27 cellular contexts compared by ENCODE assay signal in genomic region chr2:215395687-215396460, GRCh38.
"Had no signal": no experiment of that assay in that cellular context is flagged by ENCODE, and none has a peak within 500 bp of the region (broad histone marks: within the 10 kb centered on the region; RNA-seq: fewer than 3 reads in every experiment).

No MANE protein-coding gene starts in this region.

- FAIRE-seq: pancreas, TTC549 had no signal

- H3K27ac Mint-ChIP-seq: activated naive CD8-positive, alpha-beta T cell treated with anti-CD3 and anti-CD28 coated beads for 36 hours; immature natural killer cell; mesothelial cell of epicardium; natural killer cell; stimulated activated memory B cell treated with anti-CD40 and anti-IgM and Interleukin-4, amounts not matched to agents 10 μg/mL and 1 μg/mL and 100 μg/mL, for 72 hours; T-cell; T-helper 2 cell treated with Interferon-gamma antibody and Interleukin-4, amounts not matched to agents 5 μg/mL and 100 μg/mL, for 36 hours had no signal

- H3K27me3 ChIP-seq: body of pancreas, hepatocyte, pancreas, stomach, suprapubic skin, tibial nerve had no signal

- H3K36me3 Mint-ChIP-seq: activated naive CD8-positive, alpha-beta T cell treated with anti-CD3 and anti-CD28 coated beads for 36 hours; immature natural killer cell; natural killer cell; stimulated activated memory B cell treated with anti-CD40 and anti-IgM and Interleukin-4, amounts not matched to agents 10 μg/mL and 1 μg/mL and 100 μg/mL, for 72 hours; T-cell had no signal

- H3K4me3 Mint-ChIP-seq: activated naive CD8-positive, alpha-beta T cell treated with anti-CD3 and anti-CD28 coated beads for 36 hours; immature natural killer cell; mesothelial cell of epicardium; natural killer cell; stimulated activated memory B cell treated with anti-CD40 and anti-IgM and Interleukin-4, amounts not matched to agents 10 μg/mL and 1 μg/mL and 100 μg/mL, for 72 hours; T-cell; T-helper 2 cell treated with Interferon-gamma antibody and Interleukin-4, amounts not matched to agents 5 μg/mL and 100 μg/mL, for 36 hours had no signal

- H3K9me3 ChIP-seq: body of pancreas, left ventricle myocardium inferior, pancreas, stomach, suprapubic skin, tibial nerve had no signal

- H3K4me3 ChIP-seq: body of pancreas, hepatocyte, left ventricle myocardium inferior, pancreas, skin epidermis, stomach, suprapubic skin, tibial nerve had no signal

- H3K4me1 Mint-ChIP-seq: activated naive CD8-positive, alpha-beta T cell treated with anti-CD3 and anti-CD28 coated beads for 36 hours; immature natural killer cell; natural killer cell; stimulated activated memory B cell treated with anti-CD40 and anti-IgM and Interleukin-4, amounts not matched to agents 10 μg/mL and 1 μg/mL and 100 μg/mL, for 72 hours; T-cell had no signal

- DNase-seq: activated CD4-positive, alpha-beta T cell treated with anti-CD3 and anti-CD28 coated beads, Interleukin-2, amount 50 U/mL, for 4 hours; activated naive CD4-positive, alpha-beta T cell treated with Interleukin-2 at 50 U/mL for 16 hours; activated naive CD8-positive, alpha-beta T cell treated with anti-CD3 and anti-CD28 coated beads for 36 hours; activated T-cell treated with anti-CD3 and anti-CD28 coated beads, Interleukin-2, amount 50 U/mL, for 48 hours; amniotic stem cell; body of pancreas; caudate nucleus; dermis blood vessel endothelial cell; effector CD8-positive, alpha-beta T cell; glutamatergic neuron; immature natural killer cell; left ventricle myocardium inferior; natural killer cell; pancreas; right cardiac atrium; stimulated activated CD4-positive, alpha-beta T cell treated with anti-CD3 and anti-CD28 coated beads, Interleukin-15, amount 100 ng/mL, for 24 hours; stomach; T-cell; WERI-Rb-1 had no signal

- H3K4me1 ChIP-seq: pancreas, suprapubic skin had no signal

- H3K36me3 ChIP-seq: pancreas, WERI-Rb-1 had no signal

- H3K27ac ChIP-seq: body of pancreas, pancreas, skin epidermis, stomach, suprapubic skin, WERI-Rb-1 had no signal

- H3K9me3 Mint-ChIP-seq: activated naive CD8-positive, alpha-beta T cell treated with anti-CD3 and anti-CD28 coated beads for 36 hours; immature natural killer cell; mesothelial cell of epicardium; natural killer cell; stimulated activated memory B cell treated with anti-CD40 and anti-IgM and Interleukin-4, amounts not matched to agents 10 μg/mL and 1 μg/mL and 100 μg/mL, for 72 hours; T-cell; T-helper 2 cell treated with Interferon-gamma antibody and Interleukin-4, amounts not matched to agents 5 μg/mL and 100 μg/mL, for 36 hours had no signal
